8 cellular contexts compared by ENCODE assay signal in genomic region chr5:36744678-36745659, GRCh38.
A peak's percentile ranks its signal among the peaks of the same experiment; 100 is the strongest.
DNase-seq lines count a peak whose midpoint lies in the region; ATAC-seq and TF ChIP-seq lines count a peak whose summit lies in the region.

No MANE protein-coding gene starts in this region.

- DNase-seq in SKM-1 treated with dmso at 0.1 percent for 144 hours (lab: John Stamatoyannopoulos, UW; ENCODE audit: unreplicated experiment) = peak; percentile 25
- DNase-seq in SKM-1 (lab: John Stamatoyannopoulos, UW; ENCODE audit: unreplicated experiment) = no peak
- DNase-seq in GOT3 (lab: John Stamatoyannopoulos, UW) = peak; percentile 26
- peak; percentile 22 for DNase-seq in KG1 (lab: John Stamatoyannopoulos, UW)
- peak; percentile 36 for DNase-seq in Panc1 (ENCODE audit: low read depth, low spot score)
- peak; percentile 19 for DNase-seq in astrocyte of the cerebellum (ENCODE audit: low read depth)
- DNase-seq in hepatic stellate cell (ENCODE audit: low spot score) = peak; percentile 62
- peak; percentile 30 to 91 (median 60) for DNase-seq in posterior cingulate gyrus

- 0 out of 2 replicates have a peak, but pooled peaks cover 3% of the 10 kb centered on the region for H3K4me1 ChIP-seq in Panc1 (ENCODE audit: control insufficient read depth, insufficient read depth, low read length)

- no peaks in the 10 kb centered on the region for H3K9me3 ChIP-seq in Panc1 (ENCODE audit: control insufficient read depth, insufficient read depth, low read depth, low read length)

- peak overlapping the region; percentile 57 to 80 for H3K4me3 ChIP-seq in Panc1 (ENCODE audit: low read depth in 2 of 2, low read length in 2 of 2)
- peak overlapping the region; percentile 62 for H3K4me3 ChIP-seq in astrocyte of the cerebellum (ENCODE audit: low read depth, low read length)

- no peaks in the 10 kb centered on the region for H3K36me3 ChIP-seq in Panc1 (ENCODE audit: control insufficient read depth, insufficient read depth, low read length)

- POLR2A ChIA-PET in Panc1 (lab: Charles Lee) = no interaction called here

- CTCF ChIA-PET in Panc1 (lab: Charles Lee) = interaction anchor here (0.6 kb wide), 1 partner anchor 128 kb away, joined by 3 read pairs; no protein-coding TSS in a partner anchor

- peaks cover 37% of the 10 kb centered on the region for H3K27me3 ChIP-seq in Panc1 (ENCODE audit: control insufficient read depth, insufficient read depth, low read length)

- H3K27ac ChIP-seq in Panc1 (ENCODE audit: low read length) = 0 out of 2 replicates have a peak overlapping the region, but pooled peaks have one; percentile 48

- BruUV-seq in Panc1 (replicated peaks; lab: Mats Ljungman, UMichigan) = no TSS peak

- peak; percentile 84 for TF ChIP-seq CTCF in Panc1 (IDR thresholded peaks at IDR 0.05)
- TF ChIP-seq CTCF in astrocyte of the cerebellum (IDR thresholded peaks at IDR 0.05; ENCODE audit: low read depth, low read length, missing control alignments) = peak; percentile 76

- in situ Hi-C loops in Panc1 (cut with HindIII; ENCODE audit: low pct_unique_long_range_greater_than_20kb, low sequenced_read_pairs) (no loop called here), astrocyte of the cerebellum (cut with HindIII; ENCODE audit: low sequenced_read_pairs) (no loop called here)

- intact Hi-C loops in Panc1 (cut with micrococcal nuclease; ENCODE audit: unreplicated experiment) (loop anchor here (5.0 to 10.0 kb wide), 3 partner anchors 127 to 262 kb away; no protein-coding TSS in a partner anchor), posterior cingulate gyrus (cut with DNase I) (loop anchor here (2.0 to 5.0 kb wide), 2 partner anchors 130 to 262 kb away; no protein-coding TSS in a partner anchor)

- peak; percentile 90 for ATAC-seq in Panc1
